1 cellular context compared by ENCODE assay signal in genomic region chr3:138768126-138768525, GRCh38.
TF ChIP-seq lines count a peak whose summit lies in the region.

No MANE protein-coding gene starts in this region.

TF ChIP-seq in K562, 482 proteins besides CTCF, POLR2A, EP300 and RAD21 (continued from another document and continues in another):
- peak; percentile 100 for TF ChIP-seq ZNF280A (IDR thresholded peaks at IDR 0.05; ENCODE audit: low read depth, partially characterized antibody)
- TF ChIP-seq ZFP30 (CRISPR knock-in tag; IDR thresholded peaks at IDR 0.05; ENCODE audit: borderline replicate concordance) = no peak
- TF ChIP-seq ZEB2 (IDR thresholded peaks at IDR 0.05) = peak; percentile 95
- TF ChIP-seq ELF1 (tag; IDR thresholded peaks at IDR 0.05) = no peak
- TF ChIP-seq DEAF1 (CRISPR knock-in tag; IDR thresholded peaks at IDR 0.05) = no peak
- peak; percentile 46; the same call in 1 of the 2 replicates for TF ChIP-seq GABPB1 (CRISPR knock-in tag; IDR thresholded peaks at IDR 0.05)
- TF ChIP-seq MAX (CRISPR knock-in tag; IDR thresholded peaks at IDR 0.05) = no peak
- TF ChIP-seq, protein P1, sequence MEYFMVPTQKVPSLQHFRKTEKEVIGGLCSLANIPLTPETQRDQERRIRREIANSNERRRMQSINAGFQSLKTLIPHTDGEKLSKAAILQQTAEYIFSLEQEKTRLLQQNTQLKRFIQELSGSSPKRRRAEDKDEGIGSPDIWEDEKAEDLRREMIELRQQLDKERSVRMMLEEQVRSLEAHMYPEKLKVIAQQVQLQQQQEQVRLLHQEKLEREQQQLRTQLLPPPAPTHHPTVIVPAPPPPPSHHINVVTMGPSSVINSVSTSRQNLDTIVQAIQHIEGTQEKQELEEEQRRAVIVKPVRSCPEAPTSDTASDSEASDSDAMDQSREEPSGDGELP (CRISPR knock-in tag; IDR thresholded peaks at IDR 0.05; ENCODE audit: borderline replicate concordance) = peak; percentile 84
- TF ChIP-seq MYC (IDR thresholded peaks at IDR 0.05; ENCODE audit: low read depth, low read length) = no peak
- TF ChIP-seq MYC (CRISPR knock-in tag; IDR thresholded peaks at IDR 0.05; ENCODE audit: borderline replicate concordance, low read depth) = no peak
- TF ChIP-seq, protein P2, sequence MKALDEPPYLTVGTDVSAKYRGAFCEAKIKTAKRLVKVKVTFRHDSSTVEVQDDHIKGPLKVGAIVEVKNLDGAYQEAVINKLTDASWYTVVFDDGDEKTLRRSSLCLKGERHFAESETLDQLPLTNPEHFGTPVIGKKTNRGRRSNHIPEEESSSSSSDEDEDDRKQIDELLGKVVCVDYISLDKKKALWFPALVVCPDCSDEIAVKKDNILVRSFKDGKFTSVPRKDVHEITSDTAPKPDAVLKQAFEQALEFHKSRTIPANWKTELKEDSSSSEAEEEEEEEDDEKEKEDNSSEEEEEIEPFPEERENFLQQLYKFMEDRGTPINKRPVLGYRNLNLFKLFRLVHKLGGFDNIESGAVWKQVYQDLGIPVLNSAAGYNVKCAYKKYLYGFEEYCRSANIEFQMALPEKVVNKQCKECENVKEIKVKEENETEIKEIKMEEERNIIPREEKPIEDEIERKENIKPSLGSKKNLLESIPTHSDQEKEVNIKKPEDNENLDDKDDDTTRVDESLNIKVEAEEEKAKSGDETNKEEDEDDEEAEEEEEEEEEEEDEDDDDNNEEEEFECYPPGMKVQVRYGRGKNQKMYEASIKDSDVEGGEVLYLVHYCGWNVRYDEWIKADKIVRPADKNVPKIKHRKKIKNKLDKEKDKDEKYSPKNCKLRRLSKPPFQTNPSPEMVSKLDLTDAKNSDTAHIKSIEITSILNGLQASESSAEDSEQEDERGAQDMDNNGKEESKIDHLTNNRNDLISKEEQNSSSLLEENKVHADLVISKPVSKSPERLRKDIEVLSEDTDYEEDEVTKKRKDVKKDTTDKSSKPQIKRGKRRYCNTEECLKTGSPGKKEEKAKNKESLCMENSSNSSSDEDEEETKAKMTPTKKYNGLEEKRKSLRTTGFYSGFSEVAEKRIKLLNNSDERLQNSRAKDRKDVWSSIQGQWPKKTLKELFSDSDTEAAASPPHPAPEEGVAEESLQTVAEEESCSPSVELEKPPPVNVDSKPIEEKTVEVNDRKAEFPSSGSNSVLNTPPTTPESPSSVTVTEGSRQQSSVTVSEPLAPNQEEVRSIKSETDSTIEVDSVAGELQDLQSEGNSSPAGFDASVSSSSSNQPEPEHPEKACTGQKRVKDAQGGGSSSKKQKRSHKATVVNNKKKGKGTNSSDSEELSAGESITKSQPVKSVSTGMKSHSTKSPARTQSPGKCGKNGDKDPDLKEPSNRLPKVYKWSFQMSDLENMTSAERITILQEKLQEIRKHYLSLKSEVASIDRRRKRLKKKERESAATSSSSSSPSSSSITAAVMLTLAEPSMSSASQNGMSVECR (CRISPR knock-in tag; IDR thresholded peaks at IDR 0.05) = peak; percentile 22; the same call in 1 of the 2 replicates
- 0 out of 4 replicates have a peak, but pooled peaks of 1 of the 2 experiments have one; percentile 31 for TF ChIP-seq HDAC1 (IDR thresholded peaks at IDR 0.05)
- TF ChIP-seq PTTG1 (tag; IDR thresholded peaks at IDR 0.05; ENCODE audit: low read depth) = no peak
- 0 out of 2 replicates have a peak, but pooled peaks have one; percentile 18 for TF ChIP-seq EHMT2 (IDR thresholded peaks at IDR 0.05)
- TF ChIP-seq TFE3 (CRISPR knock-in tag; IDR thresholded peaks at IDR 0.05) = no peak
- TF ChIP-seq TRIM24 (IDR thresholded peaks at IDR 0.05) = peak; percentile 84 to 96
- no peak for TF ChIP-seq SMARCC2 (IDR thresholded peaks at IDR 0.05; ENCODE audit: low read depth)
- peak; percentile 69 for TF ChIP-seq DPF2 (IDR thresholded peaks at IDR 0.05)
- TF ChIP-seq CHD2 (IDR thresholded peaks at IDR 0.05; ENCODE audit: low read depth, low read length) = no peak
- no peak for TF ChIP-seq COPS2 (conservative IDR thresholded peaks at IDR 0.05)
- no peak for TF ChIP-seq HCFC1 (IDR thresholded peaks at IDR 0.05; ENCODE audit: low read depth, low read length)
- peak; percentile 46; the same call in 1 of the 2 replicates for TF ChIP-seq TOE1 (IDR thresholded peaks at IDR 0.05; ENCODE audit: borderline replicate concordance)
- no peak for TF ChIP-seq TOE1 (CRISPR knock-in tag; IDR thresholded peaks at IDR 0.05; ENCODE audit: borderline replicate concordance, low read depth)
- TF ChIP-seq ZNF124 (CRISPR knock-in tag; IDR thresholded peaks at IDR 0.05) = peak; percentile 69; the same call in 1 of the 2 replicates
- no peak for TF ChIP-seq PHB2 (IDR thresholded peaks at IDR 0.05; ENCODE audit: low read depth)
- TF ChIP-seq SMAD4 (CRISPR knock-in tag; conservative IDR thresholded peaks at IDR 0.05) = 0 out of 2 replicates have a peak, but pooled peaks have one; percentile 36
- no peak for TF ChIP-seq ZNF3 (CRISPR knock-in tag; IDR thresholded peaks at IDR 0.05)
- no peak for TF ChIP-seq ZZZ3 (IDR thresholded peaks at IDR 0.05)
- peak; percentile 99 for TF ChIP-seq XRCC3 (IDR thresholded peaks at IDR 0.05)
- no peak for TF ChIP-seq RBM25 (IDR thresholded peaks at IDR 0.05; ENCODE audit: low read depth, low read length, severe bottlenecking)
- TF ChIP-seq ZNF239 (CRISPR knock-in tag; IDR thresholded peaks at IDR 0.05) = no peak
- peak; percentile 58; the same call in 1 of the 2 replicates for TF ChIP-seq MIER1 (IDR thresholded peaks at IDR 0.05; ENCODE audit: low read depth)
- 0 out of 2 replicates have a peak, but pooled peaks have one; percentile 24 for TF ChIP-seq NR2C2 (CRISPR knock-in tag; IDR thresholded peaks at IDR 0.05)
- no peak for TF ChIP-seq NR2C2 (tag; IDR thresholded peaks at IDR 0.05)
- TF ChIP-seq JUN (IDR thresholded peaks at IDR 0.05; ENCODE audit: borderline replicate concordance, low read depth, low read length) = peak; percentile 69
- no peak for TF ChIP-seq JUN (CRISPR knock-in tag; IDR thresholded peaks at IDR 0.05; ENCODE audit: borderline replicate concordance)
- TF ChIP-seq, protein P3, sequence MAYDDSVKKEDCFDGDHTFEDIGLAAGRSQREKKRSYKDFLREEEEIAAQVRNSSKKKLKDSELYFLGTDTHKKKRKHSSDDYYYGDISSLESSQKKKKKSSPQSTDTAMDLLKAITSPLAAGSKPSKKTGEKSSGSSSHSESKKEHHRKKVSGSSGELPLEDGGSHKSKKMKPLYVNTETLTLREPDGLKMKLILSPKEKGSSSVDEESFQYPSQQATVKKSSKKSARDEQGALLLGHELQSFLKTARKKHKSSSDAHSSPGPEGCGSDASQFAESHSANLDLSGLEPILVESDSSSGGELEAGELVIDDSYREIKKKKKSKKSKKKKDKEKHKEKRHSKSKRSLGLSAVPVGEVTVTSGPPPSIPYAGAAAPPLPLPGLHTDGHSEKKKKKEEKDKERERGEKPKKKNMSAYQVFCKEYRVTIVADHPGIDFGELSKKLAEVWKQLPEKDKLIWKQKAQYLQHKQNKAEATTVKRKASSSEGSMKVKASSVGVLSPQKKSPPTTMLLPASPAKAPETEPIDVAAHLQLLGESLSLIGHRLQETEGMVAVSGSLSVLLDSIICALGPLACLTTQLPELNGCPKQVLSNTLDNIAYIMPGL (CRISPR knock-in tag; IDR thresholded peaks at IDR 0.05) = no peak
- no peak for TF ChIP-seq SAFB2 (IDR thresholded peaks at IDR 0.05; ENCODE audit: borderline replicate concordance, low read depth, low read length, severe bottlenecking)
- TF ChIP-seq OTX1 (CRISPR knock-in tag; IDR thresholded peaks at IDR 0.05) = no peak
- peak; percentile 76; the same call in 1 of the 2 replicates for TF ChIP-seq NBN (IDR thresholded peaks at IDR 0.05; ENCODE audit: low read depth)
- no peak for TF ChIP-seq ILF3 (IDR thresholded peaks at IDR 0.05; ENCODE audit: borderline replicate concordance)
- TF ChIP-seq, protein P4, sequence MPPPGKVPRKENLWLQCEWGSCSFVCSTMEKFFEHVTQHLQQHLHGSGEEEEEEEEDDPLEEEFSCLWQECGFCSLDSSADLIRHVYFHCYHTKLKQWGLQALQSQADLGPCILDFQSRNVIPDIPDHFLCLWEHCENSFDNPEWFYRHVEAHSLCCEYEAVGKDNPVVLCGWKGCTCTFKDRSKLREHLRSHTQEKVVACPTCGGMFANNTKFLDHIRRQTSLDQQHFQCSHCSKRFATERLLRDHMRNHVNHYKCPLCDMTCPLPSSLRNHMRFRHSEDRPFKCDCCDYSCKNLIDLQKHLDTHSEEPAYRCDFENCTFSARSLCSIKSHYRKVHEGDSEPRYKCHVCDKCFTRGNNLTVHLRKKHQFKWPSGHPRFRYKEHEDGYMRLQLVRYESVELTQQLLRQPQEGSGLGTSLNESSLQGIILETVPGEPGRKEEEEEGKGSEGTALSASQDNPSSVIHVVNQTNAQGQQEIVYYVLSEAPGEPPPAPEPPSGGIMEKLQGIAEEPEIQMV (tag; conservative IDR thresholded peaks at IDR 0.05; ENCODE audit: low read depth) = no peak
- no peak for TF ChIP-seq HNRNPH1 (optimal IDR thresholded peaks at IDR 0.05; ENCODE audit: low read depth, low read length)
- TF ChIP-seq MYBL2 (IDR thresholded peaks at IDR 0.05; ENCODE audit: low read depth) = no peak
- TF ChIP-seq MYBL2 (CRISPR knock-in tag; IDR thresholded peaks at IDR 0.05; ENCODE audit: borderline replicate concordance) = no peak
- no peak for TF ChIP-seq CEBPG (CRISPR knock-in tag; IDR thresholded peaks at IDR 0.05)
- TF ChIP-seq CEBPG (tag; conservative IDR thresholded peaks at IDR 0.05 in 1 of 2, IDR thresholded peaks at IDR 0.05 in 1 of 2) = no peak
- TF ChIP-seq ZNF217 (CRISPR knock-in tag; IDR thresholded peaks at IDR 0.05) = no peak
- TF ChIP-seq, protein P5, sequence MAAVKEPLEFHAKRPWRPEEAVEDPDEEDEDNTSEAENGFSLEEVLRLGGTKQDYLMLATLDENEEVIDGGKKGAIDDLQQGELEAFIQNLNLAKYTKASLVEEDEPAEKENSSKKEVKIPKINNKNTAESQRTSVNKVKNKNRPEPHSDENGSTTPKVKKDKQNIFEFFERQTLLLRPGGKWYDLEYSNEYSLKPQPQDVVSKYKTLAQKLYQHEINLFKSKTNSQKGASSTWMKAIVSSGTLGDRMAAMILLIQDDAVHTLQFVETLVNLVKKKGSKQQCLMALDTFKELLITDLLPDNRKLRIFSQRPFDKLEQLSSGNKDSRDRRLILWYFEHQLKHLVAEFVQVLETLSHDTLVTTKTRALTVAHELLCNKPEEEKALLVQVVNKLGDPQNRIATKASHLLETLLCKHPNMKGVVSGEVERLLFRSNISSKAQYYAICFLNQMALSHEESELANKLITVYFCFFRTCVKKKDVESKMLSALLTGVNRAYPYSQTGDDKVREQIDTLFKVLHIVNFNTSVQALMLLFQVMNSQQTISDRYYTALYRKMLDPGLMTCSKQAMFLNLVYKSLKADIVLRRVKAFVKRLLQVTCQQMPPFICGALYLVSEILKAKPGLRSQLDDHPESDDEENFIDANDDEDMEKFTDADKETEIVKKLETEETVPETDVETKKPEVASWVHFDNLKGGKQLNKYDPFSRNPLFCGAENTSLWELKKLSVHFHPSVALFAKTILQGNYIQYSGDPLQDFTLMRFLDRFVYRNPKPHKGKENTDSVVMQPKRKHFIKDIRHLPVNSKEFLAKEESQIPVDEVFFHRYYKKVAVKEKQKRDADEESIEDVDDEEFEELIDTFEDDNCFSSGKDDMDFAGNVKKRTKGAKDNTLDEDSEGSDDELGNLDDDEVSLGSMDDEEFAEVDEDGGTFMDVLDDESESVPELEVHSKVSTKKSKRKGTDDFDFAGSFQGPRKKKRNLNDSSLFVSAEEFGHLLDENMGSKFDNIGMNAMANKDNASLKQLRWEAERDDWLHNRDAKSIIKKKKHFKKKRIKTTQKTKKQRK (IDR thresholded peaks at IDR 0.05; ENCODE audit: borderline replicate concordance, low read depth, low read length) = peak; percentile 57; the same call in 1 of the 2 replicates
- peak; percentile 22 for TF ChIP-seq RBM39 (optimal IDR thresholded peaks at IDR 0.05; ENCODE audit: low read depth, low read length)
- TF ChIP-seq FOXK1 (CRISPR knock-in tag; IDR thresholded peaks at IDR 0.05; ENCODE audit: borderline replicate concordance) = no peak
- TF ChIP-seq ZNF12 (CRISPR knock-in tag; IDR thresholded peaks at IDR 0.05) = peak; percentile 33; the same call in 1 of the 2 replicates
- TF ChIP-seq ZFP36 (IDR thresholded peaks at IDR 0.05; ENCODE audit: low read depth, low read length, partially characterized antibody) = peak; percentile 67
- TF ChIP-seq RFX7 (CRISPR knock-in tag; IDR thresholded peaks at IDR 0.05) = no peak
- TF ChIP-seq IRF2 (CRISPR knock-in tag; IDR thresholded peaks at IDR 0.05) = peak; percentile 49; the same call in 1 of the 2 replicates
- TF ChIP-seq EGR1 (conservative IDR thresholded peaks at IDR 0.05) = no peak
- TF ChIP-seq TCFL5 (CRISPR knock-in tag; conservative IDR thresholded peaks at IDR 0.05) = no peak
